ENCODE assay signal across 1 cellular context in genomic region chr20:51750037-51750769, GRCh38.
TF ChIP-seq lines count a peak whose summit lies in the region.

No MANE protein-coding gene starts in this region.

TF ChIP-seq in GM12878, 131 proteins besides CTCF, POLR2A, EP300 and RAD21:
- TF ChIP-seq JUNB (IDR thresholded peaks at IDR 0.05) (no peak), SREBF1 (IDR thresholded peaks at IDR 0.05; ENCODE audit: low read length) (no peak), ATF3 (IDR thresholded peaks at IDR 0.05; ENCODE audit: borderline replicate concordance, extremely low read depth, low read depth, low read length) (no peak), ZNF687 (IDR thresholded peaks at IDR 0.05) (no peak), HDAC2 (IDR thresholded peaks at IDR 0.05) (no peak), CEBPB (IDR thresholded peaks at IDR 0.05; ENCODE audit: borderline replicate concordance in 1 of 2, low read depth in 2 of 2, low read length in 2 of 2) (no peak)
